ENCODE assay signal across 25 cellular contexts in genomic region chr6:130834482-130835251, GRCh38. TPM values are rescaled to one million over a fixed set of nuclear protein-coding genes. Genes with fewer than 3 reads are reported as not detected.
A peak's percentile ranks its signal among the peaks of the same experiment; 100 is the strongest.
DNase-seq lines count a peak whose midpoint lies in the region; ATAC-seq, FAIRE-seq and TF ChIP-seq lines count a peak whose summit lies in the region.
"Had no signal": no experiment of that assay in that cellular context is flagged by ENCODE, and none has a peak within 500 bp of the region (broad histone marks: within the 10 kb centered on the region; RNA-seq: fewer than 3 reads in every experiment).

No MANE protein-coding gene starts in this region.

- intact Hi-C loops in esophagus muscularis mucosa (cut with DNase I): no loop called here
- intact Hi-C loops in HepG2 (cut with micrococcal nuclease; ENCODE audit: unreplicated experiment): no loop called here
- intact Hi-C loops in Caco-2 (cut with micrococcal nuclease; ENCODE audit: unreplicated experiment): no loop called here

- H3K9me3 ChIP-seq in esophagus muscularis mucosa: no peaks in the 10 kb centered on the region
- H3K9me3 ChIP-seq in HepG2 (ENCODE audit: low read length): no peaks in the 10 kb centered on the region
- no peaks in the 10 kb centered on the region for H3K9me3 ChIP-seq in Caco-2

- 0 out of 2 replicates have a peak, but pooled peaks have one; percentile 8 for TF ChIP-seq RAD21 in HepG2 (CRISPR knock-in tag; IDR thresholded peaks at IDR 0.05)

- 92% methylated on average over 5 of the region's 5 CpGs for WGBS in esophagus muscularis mucosa
- 66% methylated on average over 5 of the region's 5 CpGs for WGBS in HepG2 (ENCODE audit: low lambda C conversion rate)

- H3K36me3 Mint-ChIP-seq in Caco-2 (ENCODE audit: insufficient read depth, unreplicated experiment): peaks cover 12% of the 10 kb centered on the region
- peaks cover 5% of the 10 kb centered on the region for H3K36me3 Mint-ChIP-seq in endothelial cell (ENCODE audit: low read depth, unreplicated experiment)
- H3K36me3 Mint-ChIP-seq: CD4-positive, alpha-beta memory T cell had no signal

- H3K36me3 ChIP-seq in esophagus muscularis mucosa (no peaks in the 10 kb centered on the region), HepG2 (replicated peaks in 1 of 2; ENCODE audit: control insufficient read depth in 1 of 2, insufficient read depth in 2 of 2, low read length in 2 of 2) (peaks cover 22 to 70% of the 10 kb centered on the region in 2 experiments), Caco-2 (ENCODE audit: control insufficient read depth, insufficient read depth, low read length) (peaks cover 4% of the 10 kb centered on the region)

- DNase-seq in RPMI7951 (ENCODE audit: low read depth) (peak; percentile 16), esophagus muscularis mucosa (ENCODE audit: extremely low spot score) (peak; percentile 29), HepG2 (ENCODE audit: low spot score) (peak; percentile 85), Caco-2 (no peak), endothelial cell (ENCODE audit: low spot score) (no peak), NCI-H82 treated with DMSO at 0.1 percent for 48 hours (lab: John Stamatoyannopoulos, UW; ENCODE audit: unreplicated experiment) (no peak), NCI-H446 treated with DMSO at 0.1 percent for 48 hours (lab: John Stamatoyannopoulos, UW) (no peak)
- DNase-seq: C1 segment of cervical spinal cord; CD4-positive, alpha-beta memory T cell; COR-L47; DMS 273 treated with DMSO at 0.1 percent for 48 hours; DMS79; EL; GDM1; GM23248; H7; HFFc6 had no signal

- peaks cover 42% of the 10 kb centered on the region for H3K79me2 ChIP-seq in HepG2 (ENCODE audit: insufficient read depth, low read length)

- no peak overlapping the region for H3K27ac ChIP-seq in esophagus muscularis mucosa (replicated peaks in 1 of 4)
- H3K27ac ChIP-seq in HepG2 (ENCODE audit: extremely low read length, insufficient read depth, low read length): peak overlapping the region; percentile 50
- H3K27ac ChIP-seq: GM23248 had no signal

- FAIRE-seq in HepG2 (lab: Jason Lieb, UNC): peak; percentile 59
- FAIRE-seq: D721Med, GM12878, GM19239, H1 had no signal

- H3K27ac Mint-ChIP-seq in Caco-2 (ENCODE audit: unreplicated experiment): no peak overlapping the region
- H3K27ac Mint-ChIP-seq in endothelial cell (ENCODE audit: unreplicated experiment): no peak overlapping the region
- H3K27ac Mint-ChIP-seq: CD4-positive, alpha-beta memory T cell; HFFc6 had no signal

- CTCF ChIA-PET in HepG2 (lab: Yijun Ruan, JAX; ENCODE audit: low intra/inter-chr PET ratio, low total read pairs): no interaction called here
- CTCF ChIA-PET in Caco-2 (lab: Charles Lee): no interaction called here

- in situ Hi-C loops in HepG2 (cut with HindIII; ENCODE audit: extremely low pct_ligation_motif_present, low pct_unique_long_range_greater_than_20kb): no loop called here

- TF ChIP-seq POLR2A in esophagus muscularis mucosa (IDR thresholded peaks at IDR 0.05; ENCODE audit: low read depth) (no peak), HepG2 (IDR thresholded peaks at IDR 0.05; ENCODE audit: insufficient read depth in 1 of 2, low read depth in 2 of 2, low read length in 2 of 2) (peak in 1 of 2 experiments; percentile 33; a peak in 1 of 4 replicates)

- no peak overlapping the region for H2AFZ ChIP-seq in HepG2 (ENCODE audit: low read length)
- H2AFZ ChIP-seq: GM23248 had no signal

- BruUV-seq in HepG2 (replicated peaks; lab: Mats Ljungman, UMichigan): no TSS peak
- no TSS peak for BruUV-seq in Caco-2 (replicated peaks; lab: Mats Ljungman, UMichigan)

- peak overlapping the region; percentile 34 for H3K4me2 ChIP-seq in HepG2 (ENCODE audit: low read depth, low read length)

- no peaks in the 10 kb centered on the region for H3K4me1 Mint-ChIP-seq in Caco-2 (ENCODE audit: low read depth, unreplicated experiment)
- no peaks in the 10 kb centered on the region for H3K4me1 Mint-ChIP-seq in endothelial cell (ENCODE audit: unreplicated experiment)
- H3K4me1 Mint-ChIP-seq: CD4-positive, alpha-beta memory T cell had no signal

- no peaks in the 10 kb centered on the region for H3K27me3 ChIP-seq in esophagus muscularis mucosa
- H3K27me3 ChIP-seq in HepG2 (ENCODE audit: control insufficient read depth in 1 of 2, insufficient read depth in 2 of 2, low read length in 2 of 2): no peaks in the 10 kb centered on the region
- H3K27me3 ChIP-seq in Caco-2 (replicated peaks; ENCODE audit: control insufficient read depth, insufficient read depth, low read length): no peaks in the 10 kb centered on the region

- peaks cover 0 to 5% (median 0%) of the 10 kb centered on the region in 4 donors for H3K4me1 ChIP-seq in esophagus muscularis mucosa
- peaks cover 68% of the 10 kb centered on the region for H3K4me1 ChIP-seq in HepG2 (ENCODE audit: insufficient read depth, low read length)
- no peaks in the 10 kb centered on the region for H3K4me1 ChIP-seq in Caco-2

- ATAC-seq in HepG2: peak; percentile 91
- ATAC-seq: GM12878, HCT116 had no signal

- H4K20me1 ChIP-seq in HepG2 (ENCODE audit: insufficient read depth, low read length): no peaks in the 10 kb centered on the region

- TF ChIP-seq EP300 in esophagus muscularis mucosa (IDR thresholded peaks at IDR 0.05) (no peak), HepG2 (IDR thresholded peaks at IDR 0.05; ENCODE audit: low read depth in 2 of 2, low read length in 2 of 2) (peak; percentile 21 to 77; a peak in 2 of 4 replicates), HepG2 (CRISPR knock-in tag; IDR thresholded peaks at IDR 0.05; ENCODE audit: borderline replicate concordance) (no peak; the same call in 1 of the 2 replicates)

- H3K9ac ChIP-seq in HepG2 (ENCODE audit: insufficient read depth, low read depth, low read length): no peak overlapping the region
- H3K9ac ChIP-seq: GM23248 had no signal

- H3K4me3 Mint-ChIP-seq in Caco-2 (ENCODE audit: unreplicated experiment): no peak overlapping the region
- H3K4me3 Mint-ChIP-seq in endothelial cell (ENCODE audit: unreplicated experiment): no peak overlapping the region
- H3K4me3 Mint-ChIP-seq: CD4-positive, alpha-beta memory T cell; HFFc6 had no signal

- H3K27me3 Mint-ChIP-seq in Caco-2 (ENCODE audit: insufficient read depth, unreplicated experiment) (no peaks in the 10 kb centered on the region), endothelial cell (ENCODE audit: unreplicated experiment) (no peaks in the 10 kb centered on the region)

- no peak overlapping the region for H3K4me3 ChIP-seq in esophagus muscularis mucosa
- H3K4me3 ChIP-seq in HepG2 (replicated peaks in 1 of 3; ENCODE audit: insufficient read depth in 1 of 3, low read depth in 2 of 3, low read length in 3 of 3): no peak overlapping the region
- H3K4me3 ChIP-seq in Caco-2 (ENCODE audit: low read depth, low read length): no peak overlapping the region
- H3K4me3 ChIP-seq: GM12878, GM23248 had no signal

- no peak for TF ChIP-seq CTCF in esophagus muscularis mucosa (IDR thresholded peaks at IDR 0.05)
- no peak for TF ChIP-seq CTCF in HepG2 (CRISPR knock-in tag; IDR thresholded peaks at IDR 0.05)
- TF ChIP-seq CTCF in Caco-2 (IDR thresholded peaks at IDR 0.05; ENCODE audit: insufficient read depth in 1 of 2, low read depth in 1 of 2, low read length in 1 of 2, severe bottlenecking in 1 of 2, unreplicated experiment in 1 of 2): no peak
- TF ChIP-seq CTCF in endothelial cell (IDR thresholded peaks at IDR 0.05; ENCODE audit: unreplicated experiment): no peak

- POLR2A ChIA-PET in HepG2 (lab: Yijun Ruan, JAX): interaction anchor here (1.2 to 2.3 kb wide), 4 partner anchors 9 to 19 kb away, joined by 3 to 6 read pairs (median 4); no protein-coding TSS in a partner anchor
- POLR2A ChIA-PET in Caco-2 (lab: Charles Lee): no interaction called here

- H3K9me3 Mint-ChIP-seq in Caco-2 (ENCODE audit: unreplicated experiment): no peaks in the 10 kb centered on the region
- H3K9me3 Mint-ChIP-seq in endothelial cell (ENCODE audit: unreplicated experiment): no peaks in the 10 kb centered on the region
- H3K9me3 Mint-ChIP-seq: CD4-positive, alpha-beta memory T cell; HFFc6 had no signal

TF ChIP-seq in HepG2, 621 proteins besides CTCF, POLR2A, EP300 and RAD21 (continues in another document):
- TF ChIP-seq SOX13 (IDR thresholded peaks at IDR 0.05) (no peak), SOX13 (CRISPR knock-in tag; conservative IDR thresholded peaks at IDR 0.05 in 1 of 2, IDR thresholded peaks at IDR 0.05 in 1 of 2) (peak in 1 of 2 experiments; percentile 88; a peak in 2 of 4 replicates), ONECUT2 (CRISPR knock-in tag; IDR thresholded peaks at IDR 0.05) (peak; percentile 92), KDM5B (CRISPR knock-in tag; IDR thresholded peaks at IDR 0.05; ENCODE audit: borderline replicate concordance) (no peak), ZNF652 (CRISPR knock-in tag; IDR thresholded peaks at IDR 0.05; ENCODE audit: borderline replicate concordance, low read depth) (peak; percentile 42; the same call in 1 of the 2 replicates), KLF6 (CRISPR knock-in tag; IDR thresholded peaks at IDR 0.05) (no peak), AGO2 (optimal IDR thresholded peaks at IDR 0.05; ENCODE audit: low read depth, low read length) (peak; percentile 16)

RNA-seq across cellular contexts. Expression of gene SMLR1, which starts 7.5 kb away (rescaled TPM):
- total RNA-seq in RPMI7951 (2014; rRNA removed; shearing (Covaris generic)): not detected in 2 replicates
- total RNA-seq in esophagus muscularis mucosa (not detected), HepG2 (2016; rRNA removed; fragmentation: Illumina TruSeq; extraction: Trizol) (97.8 and 104 TPM in 2 replicates), Caco-2 (2022) (6.9 and 8.4 TPM in 2 replicates), endothelial cell (ENCODE audit: unreplicated experiment) (not detected)
- 41.9 and 46.7 TPM in 2 replicates for total RNA-seq in HepG2 (2016; cell fraction: cytosol; rRNA removed; fragmentation: Illumina TruSeq; extraction: Trizol; ENCODE audit: low read depth)
- 92.4 and 106 TPM in 2 replicates for total RNA-seq in HepG2 (2016; cell fraction: insoluble cytoplasmic fraction; rRNA removed; fragmentation: Illumina TruSeq; extraction: Trizol)
- 60.2 and 61.3 TPM in 2 replicates for total RNA-seq in HepG2 (2016; cell fraction: membrane; rRNA removed; fragmentation: Illumina TruSeq; extraction: Trizol)
- 91.8 and 97.0 TPM in 2 replicates for total RNA-seq in HepG2 (2016; cell fraction: nucleus; rRNA removed; fragmentation: Illumina TruSeq; extraction: Trizol)
- polyA plus RNA-seq in HepG2 (2011; rRNA removed): 37.9 and 41.8 TPM in 2 replicates
- polyA plus RNA-seq in HepG2 (2011; cell fraction: cytosol; rRNA removed): 28.9 and 39.2 TPM in 2 replicates
- 42.3 and 58.0 TPM in 2 replicates for polyA plus RNA-seq in HepG2 (2011; cell fraction: nucleus; rRNA removed)
- polyA plus RNA-seq in HepG2 (2012): 67.5 and 98.6 TPM in 2 replicates
- 32.8 and 42.1 TPM in 2 replicates for polyA plus RNA-seq in HepG2 (2016; cell fraction: cytosol; fragmentation: Illumina TruSeq; extraction: Trizol; ENCODE audit: low read depth)
- 87.1 and 90.1 TPM in 2 replicates for polyA plus RNA-seq in HepG2 (2016; cell fraction: insoluble cytoplasmic fraction; fragmentation: Illumina TruSeq; extraction: Trizol; ENCODE audit: low read depth)
- 46.2 and 48.8 TPM in 2 replicates for polyA plus RNA-seq in HepG2 (2016; cell fraction: membrane; fragmentation: Illumina TruSeq; extraction: Trizol; ENCODE audit: low read depth)
- 109 and 122 TPM in 2 replicates for polyA plus RNA-seq in HepG2 (2016; cell fraction: nucleus; fragmentation: Illumina TruSeq; extraction: Trizol; ENCODE audit: insufficient read depth, low read depth)
- polyA minus RNA-seq in HepG2 (2011; rRNA and poly(A)+ RNA removed; ENCODE audit: low replicate concordance): 57.4 TPM in 1 of 2 replicates, not detected in the other
- polyA minus RNA-seq in HepG2 (2011; cell fraction: cytosol; rRNA and poly(A)+ RNA removed): 15.2 and 17.4 TPM in 2 replicates
- 124 and 145 TPM in 2 replicates for polyA minus RNA-seq in HepG2 (2011; cell fraction: nucleus; rRNA and poly(A)+ RNA removed)
- total RNA-seq: A172; A673; CD4-positive, alpha-beta memory T cell; GM23248; H1; H7; HFFc6 had no signal
- polyA plus RNA-seq: BJ; CD4-positive, alpha-beta memory T cell; GM12878; GM23248; H1 had no signal

Comparison
In these comparisons a context has a peak if more than half of its experiments do, and no peak if none do; other contexts are left out.
1. DNase-seq: peak in RPMI7951 (single experiment), esophagus muscularis mucosa (single experiment) and HepG2 (single experiment); none in Caco-2 (0 of 2), endothelial cell (single experiment), NCI-H82 treated with DMSO at 0.1 percent for 48 hours (single experiment) and NCI-H446 treated with DMSO at 0.1 percent for 48 hours (single experiment).